Comparison of ENCODE assay signal across 15 cellular contexts in genomic region chrX:149131780-149132179, GRCh38.
"Had no signal": no experiment of that assay in that cellular context is flagged by ENCODE, and none has a peak within 500 bp of the region (broad histone marks: within the 10 kb centered on the region; RNA-seq: fewer than 3 reads in every experiment).

No MANE protein-coding gene starts in this region.

- ATAC-seq: left lobe of liver; mucosa of descending colon; naive thymus-derived CD4-positive, alpha-beta T cell; pancreas had no signal

- H3K27ac ChIP-seq: esophagus muscularis mucosa, pancreas, stomach had no signal

- DNase-seq: activated CD4-positive, alpha-beta T cell treated with anti-CD3 and anti-CD28 coated beads, Interleukin-2, amount 50 U/mL, for 1 hour; activated CD8-positive, alpha-beta memory T cell treated with anti-CD3 and anti-CD28 coated beads for 24 hours; activated gamma-delta T cell treated with Interleukin-2 at 50 U/mL for 16 hours; amygdala; foreskin melanocyte; mucosa of descending colon; naive thymus-derived CD4-positive, alpha-beta T cell; pancreas; stimulated activated CD4-positive, alpha-beta T cell treated with anti-CD3 and anti-CD28 coated beads, Interleukin-12 subunit alpha, Interleukin-12 subunit beta, amount 100 ng/mL, for 4 hours; stimulated activated CD4-positive, alpha-beta T cell treated with anti-CD3 and anti-CD28 coated beads, Interleukin-2, amount 100 ng/mL, for 24 hours; stomach had no signal

- FAIRE-seq: endometrium, pancreas, TTC549 had no signal

- H3K9me3 ChIP-seq: esophagus muscularis mucosa, mucosa of descending colon, pancreas, stomach had no signal

- H3K4me1 ChIP-seq: esophagus muscularis mucosa, pancreas, stomach had no signal

- H3K4me3 ChIP-seq: esophagus muscularis mucosa, mucosa of descending colon, pancreas, stomach had no signal

- H3K27me3 ChIP-seq: esophagus muscularis mucosa, stomach had no signal

- H3K36me3 ChIP-seq: esophagus muscularis mucosa, pancreas, stomach had no signal
